Comparison of ENCODE assay signal across 35 cellular contexts in genomic region chr5:73483676-73484075, GRCh38. TPM values are rescaled to one million over a fixed set of nuclear protein-coding genes. Genes with fewer than 3 reads are reported as not detected.
"Had no signal": no experiment of that assay in that cellular context is flagged by ENCODE, and none has a peak within 500 bp of the region (broad histone marks: within the 10 kb centered on the region; RNA-seq: fewer than 3 reads in every experiment).

No MANE protein-coding gene starts in this region.

- H3K4me1 ChIP-seq: adrenal gland, body of pancreas, breast epithelium had no signal

- H3K4me3 Mint-ChIP-seq: activated CD4-positive, alpha-beta memory T cell treated with anti-CD3 and anti-CD28 coated beads, Interleukin-2, amount 10 ng/mL, durations not matched to agents 7 days and 5 days; activated CD4-positive, alpha-beta T cell treated with anti-CD3 and anti-CD28 coated beads for 36 hours; activated CD4-positive, alpha-beta T cell treated with anti-CD3 and anti-CD28 coated beads, Interleukin-2, amount 10 ng/mL, durations not matched to agents 7 days and 5 days; activated CD8-positive, alpha-beta memory T cell treated with anti-CD3 and anti-CD28 coated beads, Interleukin-2, amount 10 ng/mL, durations not matched to agents 7 days and 5 days; activated CD8-positive, alpha-beta T cell treated with anti-CD3 and anti-CD28 coated beads, Interleukin-2, amount 10 ng/mL, durations not matched to agents 7 days and 5 days; activated naive CD4-positive, alpha-beta T cell treated with anti-CD3 and anti-CD28 coated beads, Interleukin-2, amount 10 ng/mL, durations not matched to agents 7 days and 5 days; activated naive CD4-positive, alpha-beta T cell treated with anti-CD3 and anti-CD28 coated beads, Interleukin-2, amount 50 U/mL, for 24 hours; activated naive CD8-positive, alpha-beta T cell treated with anti-CD3 and anti-CD28 coated beads for 36 hours; activated T-cell treated with anti-CD3 and anti-CD28 coated beads, Interleukin-2, amount 50 U/mL, for 24 hours; central memory CD8-positive, alpha-beta T cell; T-helper 1 cell treated with Interleukin-12 subunit alpha and Interleukin-12 subunit beta and Interleukin-4 antibody, amounts not matched to agents 30 μg/mL and 1 μg/mL, for 36 hours; T-helper 2 cell treated with Interferon-gamma antibody and Interleukin-4, amounts not matched to agents 5 μg/mL and 100 μg/mL, for 36 hours had no signal

- H3K9me3 ChIP-seq: adrenal gland, body of pancreas, breast epithelium had no signal

- H3K36me3 Mint-ChIP-seq: activated CD8-positive, alpha-beta memory T cell treated with anti-CD3 and anti-CD28 coated beads, Interleukin-2, amount 10 ng/mL, durations not matched to agents 7 days and 5 days; activated naive CD4-positive, alpha-beta T cell treated with anti-CD3 and anti-CD28 coated beads, Interleukin-2, amount 10 ng/mL, durations not matched to agents 7 days and 5 days; activated naive CD4-positive, alpha-beta T cell treated with anti-CD3 and anti-CD28 coated beads, Interleukin-2, amount 50 U/mL, for 24 hours; activated naive CD8-positive, alpha-beta T cell treated with anti-CD3 and anti-CD28 coated beads for 36 hours had no signal

- H3K27ac ChIP-seq: adrenal gland, body of pancreas, brain microvascular endothelial cell, breast epithelium, VCaP had no signal

- H3K4me3 ChIP-seq: adrenal gland, body of pancreas, breast epithelium had no signal

- H3K27ac Mint-ChIP-seq: activated CD4-positive, alpha-beta memory T cell treated with anti-CD3 and anti-CD28 coated beads, Interleukin-2, amount 10 ng/mL, durations not matched to agents 7 days and 5 days; activated CD4-positive, alpha-beta T cell treated with anti-CD3 and anti-CD28 coated beads for 36 hours; activated CD4-positive, alpha-beta T cell treated with anti-CD3 and anti-CD28 coated beads, Interleukin-2, amount 10 ng/mL, durations not matched to agents 7 days and 5 days; activated CD8-positive, alpha-beta memory T cell treated with anti-CD3 and anti-CD28 coated beads, Interleukin-2, amount 10 ng/mL, durations not matched to agents 7 days and 5 days; activated CD8-positive, alpha-beta T cell treated with anti-CD3 and anti-CD28 coated beads, Interleukin-2, amount 10 ng/mL, durations not matched to agents 7 days and 5 days; activated naive CD4-positive, alpha-beta T cell treated with anti-CD3 and anti-CD28 coated beads, Interleukin-2, amount 10 ng/mL, durations not matched to agents 7 days and 5 days; activated naive CD4-positive, alpha-beta T cell treated with anti-CD3 and anti-CD28 coated beads, Interleukin-2, amount 50 U/mL, for 24 hours; activated naive CD8-positive, alpha-beta T cell treated with anti-CD3 and anti-CD28 coated beads for 36 hours; activated T-cell treated with anti-CD3 and anti-CD28 coated beads, Interleukin-2, amount 50 U/mL, for 24 hours; activated T-helper 2 cell treated with anti-CD3 and anti-CD28 coated beads, Interferon-gamma antibody, Interleukin-2, Interleukin-4, amounts not matched to agents 10 μg/mL and 5 μg/mL and 100 μg/mL, durations not matched to agents 14 hours and 24 hours and 36 hours; T-helper 1 cell treated with Interleukin-12 subunit alpha and Interleukin-12 subunit beta and Interleukin-4 antibody, amounts not matched to agents 30 μg/mL and 1 μg/mL, for 36 hours; T-helper 2 cell treated with Interferon-gamma antibody and Interleukin-4, amounts not matched to agents 5 μg/mL and 100 μg/mL, for 36 hours had no signal

- H3K27me3 ChIP-seq: adrenal gland, body of pancreas, brain microvascular endothelial cell, breast epithelium had no signal

- H3K9me3 Mint-ChIP-seq: activated CD4-positive, alpha-beta memory T cell treated with anti-CD3 and anti-CD28 coated beads, Interleukin-2, amount 10 ng/mL, durations not matched to agents 7 days and 5 days; activated CD4-positive, alpha-beta T cell treated with anti-CD3 and anti-CD28 coated beads, Interleukin-2, amount 10 ng/mL, durations not matched to agents 7 days and 5 days; activated naive CD4-positive, alpha-beta T cell treated with anti-CD3 and anti-CD28 coated beads, Interleukin-2, amount 10 ng/mL, durations not matched to agents 7 days and 5 days; activated naive CD4-positive, alpha-beta T cell treated with anti-CD3 and anti-CD28 coated beads, Interleukin-2, amount 50 U/mL, for 24 hours; activated naive CD8-positive, alpha-beta T cell treated with anti-CD3 and anti-CD28 coated beads for 36 hours; activated T-cell treated with anti-CD3 and anti-CD28 coated beads, Interleukin-2, amount 50 U/mL, for 24 hours; activated T-helper 2 cell treated with anti-CD3 and anti-CD28 coated beads, Interferon-gamma antibody, Interleukin-2, Interleukin-4, amounts not matched to agents 10 μg/mL and 5 μg/mL and 100 μg/mL, durations not matched to agents 14 hours and 24 hours and 36 hours; central memory CD8-positive, alpha-beta T cell; T-helper 1 cell treated with Interleukin-12 subunit alpha and Interleukin-12 subunit beta and Interleukin-4 antibody, amounts not matched to agents 30 μg/mL and 1 μg/mL, for 36 hours; T-helper 2 cell treated with Interferon-gamma antibody and Interleukin-4, amounts not matched to agents 5 μg/mL and 100 μg/mL, for 36 hours had no signal

- ATAC-seq: activated CD4-positive, alpha-beta T cell treated with anti-CD3 and anti-CD28 coated beads for 36 hours; activated CD4-positive, CD25-positive, alpha-beta regulatory T cell treated with anti-CD3 and anti-CD28 coated beads, Interleukin-2, amount 50 U/mL, for 24 hours; activated CD8-positive, alpha-beta memory T cell treated with anti-CD3 and anti-CD28 coated beads, Interleukin-2, amount 10 ng/mL, durations not matched to agents 7 days and 5 days; activated CD8-positive, alpha-beta T cell treated with anti-CD3 and anti-CD28 coated beads, Interleukin-2, amount 10 ng/mL, durations not matched to agents 7 days and 5 days; body of pancreas had no signal

- H3K36me3 ChIP-seq: adrenal gland, brain microvascular endothelial cell, breast epithelium had no signal

- DNase-seq: activated CD4-positive, alpha-beta memory T cell treated with anti-CD3 and anti-CD28 coated beads, Interleukin-2, amount 10 ng/mL, durations not matched to agents 7 days and 5 days; activated CD4-positive, alpha-beta T cell treated with anti-CD3 and anti-CD28 coated beads for 1 hour; activated CD4-positive, alpha-beta T cell treated with anti-CD3 and anti-CD28 coated beads for 36 hours; activated CD4-positive, alpha-beta T cell treated with anti-CD3 and anti-CD28 coated beads for 48 hours; activated CD4-positive, alpha-beta T cell treated with anti-CD3 and anti-CD28 coated beads, Interleukin-2, amount 10 ng/mL, durations not matched to agents 7 days and 5 days; activated CD4-positive, alpha-beta T cell treated with anti-CD3 and anti-CD28 coated beads, Interleukin-2, amount 50 U/mL, for 48 hours; activated CD4-positive, CD25-positive, alpha-beta regulatory T cell; activated CD8-positive, alpha-beta memory T cell treated with anti-CD3 and anti-CD28 coated beads for 24 hours; activated CD8-positive, alpha-beta memory T cell treated with anti-CD3 and anti-CD28 coated beads, Interleukin-2, amount 10 ng/mL, durations not matched to agents 7 days and 5 days; activated CD8-positive, alpha-beta memory T cell treated with anti-CD3 and anti-CD28 coated beads, Interleukin-2, amount 50 U/mL, for 48 hours; activated CD8-positive, alpha-beta T cell treated with anti-CD3 and anti-CD28 coated beads, Interleukin-2, amount 10 ng/mL, durations not matched to agents 7 days and 5 days; activated effector memory CD4-positive, alpha-beta T cell treated with Interleukin-2 at 50 U/mL for 16 hours; activated gamma-delta T cell; activated naive CD4-positive, alpha-beta T cell treated with anti-CD3 and anti-CD28 coated beads, Interleukin-2, amount 10 ng/mL, durations not matched to agents 7 days and 5 days; activated naive CD4-positive, alpha-beta T cell treated with Interleukin-2 at 50 U/mL for 16 hours; activated naive CD8-positive, alpha-beta T cell treated with anti-CD3 and anti-CD28 coated beads for 36 hours; activated T-cell treated with anti-CD3 and anti-CD28 coated beads, Interleukin-2, amount 50 U/mL, for 24 hours; activated T-cell treated with anti-CD3 and anti-CD28 coated beads, Interleukin-2, amount 50 U/mL, for 48 hours; adrenal gland; amniotic stem cell; aorta; body of pancreas; brain microvascular endothelial cell; cerebellar nuclear complex; T-helper 1 cell; T-helper 2 cell; T-helper 9 cell had no signal

- H3K4me1 Mint-ChIP-seq: activated CD4-positive, alpha-beta memory T cell treated with anti-CD3 and anti-CD28 coated beads, Interleukin-2, amount 10 ng/mL, durations not matched to agents 7 days and 5 days; activated CD4-positive, alpha-beta T cell treated with anti-CD3 and anti-CD28 coated beads for 36 hours; activated CD4-positive, alpha-beta T cell treated with anti-CD3 and anti-CD28 coated beads, Interleukin-2, amount 10 ng/mL, durations not matched to agents 7 days and 5 days; activated CD8-positive, alpha-beta memory T cell treated with anti-CD3 and anti-CD28 coated beads, Interleukin-2, amount 10 ng/mL, durations not matched to agents 7 days and 5 days; activated naive CD4-positive, alpha-beta T cell treated with anti-CD3 and anti-CD28 coated beads, Interleukin-2, amount 10 ng/mL, durations not matched to agents 7 days and 5 days; activated naive CD4-positive, alpha-beta T cell treated with anti-CD3 and anti-CD28 coated beads, Interleukin-2, amount 50 U/mL, for 24 hours; activated naive CD8-positive, alpha-beta T cell treated with anti-CD3 and anti-CD28 coated beads for 36 hours; central memory CD8-positive, alpha-beta T cell had no signal

RNA-seq across cellular contexts. Expression of gene FOXD1, which starts 35.1 kb away (rescaled TPM):
- total RNA-seq: activated CD4-positive, alpha-beta T cell treated with anti-CD3 and anti-CD28 coated beads, Interleukin-2, amount 10 ng/mL, durations not matched to agents 7 days and 5 days; body of pancreas had no signal
